ENCODE assay signal across 8 cellular contexts in the genomic region with DNA sequence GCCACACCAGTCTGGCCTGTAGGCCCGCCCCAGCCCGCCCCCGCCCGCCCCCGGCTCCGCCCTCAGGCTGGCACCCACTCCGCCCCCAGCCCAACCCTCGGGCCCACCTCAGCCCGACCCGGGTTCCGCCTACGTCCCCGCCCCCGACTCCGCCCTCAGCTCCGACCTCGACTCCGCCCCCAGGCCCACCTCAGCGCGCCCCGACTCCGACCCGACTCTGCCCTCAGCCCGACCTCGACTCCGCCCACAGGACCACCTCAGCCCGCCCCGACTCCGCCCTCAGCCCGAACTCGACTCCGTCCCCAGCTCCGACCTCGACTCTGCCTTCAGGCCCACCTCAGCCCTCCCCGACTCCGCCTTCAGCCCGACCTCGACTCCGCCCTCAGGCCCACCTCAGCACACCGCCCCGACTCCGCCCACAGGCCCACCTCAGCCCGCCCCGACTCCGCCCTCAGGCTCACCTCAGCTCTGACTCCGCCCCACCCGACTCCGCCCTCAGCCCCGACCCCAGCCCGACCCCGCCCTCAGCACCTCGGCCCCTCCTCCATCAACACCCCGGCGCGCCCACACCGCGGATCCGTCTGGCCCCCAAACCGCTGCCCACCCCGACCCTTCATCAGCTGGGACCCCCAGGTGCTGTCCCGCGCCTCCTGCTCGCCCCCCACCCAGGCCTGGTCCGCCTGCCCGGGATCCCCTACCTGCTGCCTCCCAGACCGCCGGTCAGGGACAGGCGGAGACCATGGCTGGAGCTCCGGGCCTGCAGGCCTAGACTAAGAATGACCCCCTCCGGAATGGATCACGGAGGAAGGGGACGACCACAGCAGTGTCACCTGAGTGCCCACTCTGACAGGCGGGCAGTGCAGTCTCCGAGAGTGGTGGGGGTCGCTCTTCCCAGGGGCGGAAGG. TPM values are rescaled to one million over a fixed set of nuclear protein-coding genes. Genes with fewer than 3 reads are reported as not detected.
DNase-seq lines count a peak whose midpoint lies in the region; ATAC-seq and TF ChIP-seq lines count a peak whose summit lies in the region.

A gene (minus strand): TSS at position 13 of the 905 bp plus-strand sequence. CDS start 315 bp downstream, outside the sequence.

- TF ChIP-seq POLR2A in lower leg skin (IDR thresholded peaks at IDR 0.05), result no peak

- WGBS in lower leg skin, 2 donors, result 9 to 17% methylated on average over 53 to 64 of the region's 76 CpGs

- TF ChIP-seq CTCF in lower leg skin (IDR thresholded peaks at IDR 0.05), result no peak

- intact Hi-C loops in lower leg skin (cut with DNase I; ENCODE audit: low total_unique reads), result no loop called here

- peak within 1 kb of the TSS; percentile 72 for H3K4me3 ChIP-seq in lower leg skin (ENCODE audit: low read depth, poor library complexity, severe bottlenecking)

- ATAC-seq in HG03159 (IDR thresholded peaks at IDR 0.05; ENCODE audit: unreplicated experiment), result peak; percentile 36

- DNase-seq in SIG-M5 treated with dmso at 0.1 percent for 504 hours (lab: John Stamatoyannopoulos, UW; ENCODE audit: unreplicated experiment) (peak; percentile 81), SIG-M5 (lab: John Stamatoyannopoulos, UW) (no peak), NCI-H748 treated with DMSO at 0.1 percent for 48 hours (lab: John Stamatoyannopoulos, UW) (peak; percentile 78), ecto neural progenitor cell (ENCODE audit: low spot score) (peak; percentile 99), lower leg skin (ENCODE audit: low spot score in 2 of 2) (peak; percentile 83 to 98)
- DNase-seq in activated CD8-positive, alpha-beta memory T cell treated with anti-CD3 and anti-CD28 coated beads for 24 hours, result peak; percentile 95
- DNase-seq in stimulated activated CD4-positive, alpha-beta T cell treated with anti-CD3 and anti-CD28 coated beads, Interleukin-4, amount 100 ng/mL, for 24 hours, result peak; percentile 72

RNA-seq across cellular contexts. Expression of the gene that starts here (rescaled TPM):
- total RNA-seq in lower leg skin, result 10 to 100 TPM in 3 of 4 donors, 1 to 10 TPM in 1; 5.4 to 12.1 (median 11.2) TPM
